In the genomic region with DNA sequence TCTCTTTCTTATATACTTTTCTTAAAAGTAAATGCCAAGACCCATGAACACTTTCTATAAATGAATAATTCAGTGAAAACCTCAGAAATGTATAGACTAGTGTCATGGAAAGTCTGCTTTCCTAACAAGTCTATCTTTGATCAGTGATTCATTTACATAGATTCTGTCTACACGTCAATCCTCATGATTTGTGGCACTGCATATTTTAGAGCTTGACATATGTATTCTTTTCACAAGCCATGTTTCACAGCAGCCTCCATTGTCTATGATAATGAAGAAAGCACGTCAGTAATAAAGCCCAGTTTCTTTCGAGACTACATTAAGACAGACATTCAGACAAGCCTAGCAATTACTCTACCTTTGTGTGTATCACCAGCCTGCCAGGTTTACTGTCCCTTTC, we compare ENCODE assay signal across 29 cellular contexts.
"Had no signal": no experiment of that assay in that cellular context is flagged by ENCODE, and none has a peak within 500 bp of the region (broad histone marks: within the 10 kb centered on the region; RNA-seq: fewer than 3 reads in every experiment).

No MANE protein-coding gene starts in this region.

- H3K27me3 Mint-ChIP-seq: type B pancreatic cell had no signal

- H3K9me3 ChIP-seq: stomach, suprapubic skin, testis, thoracic aorta, thyroid gland, tibial artery, tibial nerve, transverse colon, upper lobe of left lung, upper lobe of right lung, uterus, vagina had no signal

- H3K9me3 Mint-ChIP-seq: stimulated activated effector memory CD8-positive, alpha-beta T cell treated with anti-CD3 and anti-CD28 coated beads, Interleukin-12 subunit alpha, Interleukin-12 subunit beta, amount 100 ng/mL, for 72 hours; stimulated activated memory B cell treated with anti-CD40 and anti-IgM and Interleukin-4, amounts not matched to agents 10 μg/mL and 1 μg/mL and 100 μg/mL, for 72 hours; stimulated activated naive B cell treated with anti-CD40 and anti-IgM and Interleukin-4, amounts not matched to agents 10 μg/mL and 1 μg/mL and 100 μg/mL, for 72 hours; stimulated activated naive CD8-positive, alpha-beta T cell treated with anti-CD3 and anti-CD28 coated beads, Interleukin-15, amount 100 ng/mL, for 72 hours; stimulated activated naive CD8-positive, alpha-beta T cell treated with anti-CD3 and anti-CD28 coated beads, Interleukin-15, Interleukin-2, amounts not matched to agents 100 ng/mL and 50 ng/mL, for 24 hours had no signal

- H3K4me3 Mint-ChIP-seq: stimulated activated effector memory CD8-positive, alpha-beta T cell treated with anti-CD3 and anti-CD28 coated beads, Interleukin-12 subunit alpha, Interleukin-12 subunit beta, amount 100 ng/mL, for 72 hours; stimulated activated memory B cell treated with anti-CD40 and anti-IgM and Interleukin-4, amounts not matched to agents 10 μg/mL and 1 μg/mL and 100 μg/mL, for 72 hours; stimulated activated naive B cell treated with anti-CD40 and anti-IgM and Interleukin-4, amounts not matched to agents 10 μg/mL and 1 μg/mL and 100 μg/mL, for 72 hours; stimulated activated naive CD8-positive, alpha-beta T cell treated with anti-CD3 and anti-CD28 coated beads, Interleukin-15, amount 100 ng/mL, for 72 hours; stimulated activated naive CD8-positive, alpha-beta T cell treated with anti-CD3 and anti-CD28 coated beads, Interleukin-15, Interleukin-2, amounts not matched to agents 100 ng/mL and 50 ng/mL, for 24 hours; type B pancreatic cell had no signal

- H3K4me3 ChIP-seq: stomach, suprapubic skin, testis, thoracic aorta, thyroid gland, tibial artery, tibial nerve, transverse colon, upper lobe of left lung, upper lobe of right lung, uterus, vagina had no signal

- H3K36me3 ChIP-seq: stomach, suprapubic skin, thoracic aorta, thyroid gland, tibial artery, tibial nerve, transverse colon, upper lobe of left lung, upper lobe of right lung, uterus, vagina had no signal

- H3K27ac Mint-ChIP-seq: stimulated activated effector memory CD8-positive, alpha-beta T cell treated with anti-CD3 and anti-CD28 coated beads, Interleukin-12 subunit alpha, Interleukin-12 subunit beta, amount 100 ng/mL, for 72 hours; stimulated activated memory B cell treated with anti-CD40 and anti-IgM and Interleukin-4, amounts not matched to agents 10 μg/mL and 1 μg/mL and 100 μg/mL, for 72 hours; stimulated activated naive B cell treated with anti-CD40 and anti-IgM and Interleukin-4, amounts not matched to agents 10 μg/mL and 1 μg/mL and 100 μg/mL, for 72 hours; stimulated activated naive CD8-positive, alpha-beta T cell treated with anti-CD3 and anti-CD28 coated beads, Interleukin-15, amount 100 ng/mL, for 72 hours; stimulated activated naive CD8-positive, alpha-beta T cell treated with anti-CD3 and anti-CD28 coated beads, Interleukin-15, Interleukin-2, amounts not matched to agents 100 ng/mL and 50 ng/mL, for 24 hours; type B pancreatic cell had no signal

- H3K36me3 Mint-ChIP-seq: stimulated activated effector memory CD8-positive, alpha-beta T cell treated with anti-CD3 and anti-CD28 coated beads, Interleukin-12 subunit alpha, Interleukin-12 subunit beta, amount 100 ng/mL, for 72 hours; stimulated activated memory B cell treated with anti-CD40 and anti-IgM and Interleukin-4, amounts not matched to agents 10 μg/mL and 1 μg/mL and 100 μg/mL, for 72 hours; stimulated activated naive B cell treated with anti-CD40 and anti-IgM and Interleukin-4, amounts not matched to agents 10 μg/mL and 1 μg/mL and 100 μg/mL, for 72 hours; type B pancreatic cell had no signal

- H3K27ac ChIP-seq: stomach, suprapubic skin, testis, thoracic aorta, tibial artery, tibial nerve, transverse colon, upper lobe of left lung, upper lobe of right lung, uterus, vagina had no signal

- H3K4me1 ChIP-seq: suprapubic skin, testis, tibial nerve, transverse colon, upper lobe of left lung, upper lobe of right lung, uterus had no signal

- H3K27me3 ChIP-seq: stomach, suprapubic skin, testis, thyroid gland, tibial artery, tibial nerve, transverse colon, upper lobe of left lung, upper lobe of right lung, uterus, vagina had no signal

- ATAC-seq: stimulated activated effector memory CD8-positive, alpha-beta T cell treated with anti-CD3 and anti-CD28 coated beads, Interleukin-12 subunit alpha, Interleukin-12 subunit beta, amount 100 ng/mL, for 72 hours; stimulated activated memory B cell treated with anti-CD40 and anti-IgM and Interleukin-4, amounts not matched to agents 10 μg/mL and 1 μg/mL and 100 μg/mL, for 72 hours; stimulated activated naive B cell treated with anti-CD40 and anti-IgM and Interleukin-4, amounts not matched to agents 10 μg/mL and 1 μg/mL and 100 μg/mL, for 72 hours; stimulated activated naive CD8-positive, alpha-beta T cell treated with anti-CD3 and anti-CD28 coated beads, Interleukin-15, amount 100 ng/mL, for 72 hours; stimulated activated naive CD8-positive, alpha-beta T cell treated with anti-CD3 and anti-CD28 coated beads, Interleukin-15, Interleukin-2, amounts not matched to agents 100 U/mL and 50 U/mL, for 24 hours; upper lobe of right lung had no signal

- H3K4me1 Mint-ChIP-seq: stimulated activated effector memory CD8-positive, alpha-beta T cell treated with anti-CD3 and anti-CD28 coated beads, Interleukin-12 subunit alpha, Interleukin-12 subunit beta, amount 100 ng/mL, for 72 hours; stimulated activated memory B cell treated with anti-CD40 and anti-IgM and Interleukin-4, amounts not matched to agents 10 μg/mL and 1 μg/mL and 100 μg/mL, for 72 hours; stimulated activated naive B cell treated with anti-CD40 and anti-IgM and Interleukin-4, amounts not matched to agents 10 μg/mL and 1 μg/mL and 100 μg/mL, for 72 hours; stimulated activated naive CD8-positive, alpha-beta T cell treated with anti-CD3 and anti-CD28 coated beads, Interleukin-15, amount 100 ng/mL, for 72 hours had no signal

- FAIRE-seq: urothelium cell line had no signal

- DNase-seq: stimulated activated CD4-positive, alpha-beta T cell treated with anti-CD3 and anti-CD28 coated beads, Interleukin-2, amount 100 ng/mL, for 48 hours; stimulated activated CD4-positive, alpha-beta T cell treated with anti-CD3 and anti-CD28 coated beads, Interleukin-4, amount 100 ng/mL, for 1 hour; stimulated activated CD4-positive, alpha-beta T cell treated with anti-CD3 and anti-CD28 coated beads, Interleukin-4, amount 100 ng/mL, for 24 hours; stimulated activated CD4-positive, alpha-beta T cell treated with anti-CD3 and anti-CD28 coated beads, Interleukin-4, amount 100 ng/mL, for 4 hours; stimulated activated CD8-positive, alpha-beta memory T cell treated with anti-CD3 and anti-CD28 coated beads, Interleukin-4, amount 100 ng/mL, for 48 hours; stimulated activated naive B cell treated with anti-CD40 and anti-IgM and Interleukin-4, amounts not matched to agents 10 μg/mL and 1 μg/mL and 100 μg/mL, for 72 hours; stimulated activated naive CD4-positive, alpha-beta T cell; stimulated activated naive CD4-positive, alpha-beta T cell treated with Interleukin-2 at 50 U/mL for 16 hours; stimulated activated naive CD8-positive, alpha-beta T cell treated with anti-CD3 and anti-CD28 coated beads, Interleukin-15, amount 100 ng/mL, for 72 hours; stimulated activated naive CD8-positive, alpha-beta T cell treated with anti-CD3 and anti-CD28 coated beads, Interleukin-15, Interleukin-2, amounts not matched to agents 100 U/mL and 50 U/mL, for 24 hours; stomach; substantia nigra; testis; thyroid gland; tibial artery; transverse colon; trophoblast cell; upper lobe of left lung; upper lobe of right lung; uterus had no signal
